1 cellular context compared by ENCODE assay signal in the genomic region with DNA sequence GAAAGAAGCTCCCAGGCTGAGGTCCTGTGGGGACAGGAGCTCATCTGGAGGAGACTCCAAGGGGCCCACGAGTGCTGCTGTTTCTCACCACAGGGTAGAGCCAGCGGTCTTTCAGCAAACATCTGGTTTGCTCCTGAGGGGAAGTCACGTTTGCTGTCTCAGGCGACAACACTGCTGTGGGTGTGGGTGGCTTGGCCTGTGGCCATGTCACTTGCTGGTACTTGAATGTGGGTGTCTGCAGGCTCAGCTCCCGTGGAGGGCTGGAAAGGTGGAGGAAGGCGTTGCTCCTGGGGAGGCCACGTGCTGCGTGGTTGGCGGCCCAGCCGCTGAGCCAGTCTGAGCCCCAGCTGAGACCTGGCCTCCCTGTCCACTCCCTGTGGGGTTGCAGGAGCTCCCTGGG.
TF ChIP-seq lines count a peak whose summit lies in the region.

No MANE protein-coding gene starts in this region.

TF ChIP-seq in HCT116, 20 proteins besides CTCF, POLR2A, EP300 and RAD21 (continued from another document):
- TF ChIP-seq, protein P1, sequence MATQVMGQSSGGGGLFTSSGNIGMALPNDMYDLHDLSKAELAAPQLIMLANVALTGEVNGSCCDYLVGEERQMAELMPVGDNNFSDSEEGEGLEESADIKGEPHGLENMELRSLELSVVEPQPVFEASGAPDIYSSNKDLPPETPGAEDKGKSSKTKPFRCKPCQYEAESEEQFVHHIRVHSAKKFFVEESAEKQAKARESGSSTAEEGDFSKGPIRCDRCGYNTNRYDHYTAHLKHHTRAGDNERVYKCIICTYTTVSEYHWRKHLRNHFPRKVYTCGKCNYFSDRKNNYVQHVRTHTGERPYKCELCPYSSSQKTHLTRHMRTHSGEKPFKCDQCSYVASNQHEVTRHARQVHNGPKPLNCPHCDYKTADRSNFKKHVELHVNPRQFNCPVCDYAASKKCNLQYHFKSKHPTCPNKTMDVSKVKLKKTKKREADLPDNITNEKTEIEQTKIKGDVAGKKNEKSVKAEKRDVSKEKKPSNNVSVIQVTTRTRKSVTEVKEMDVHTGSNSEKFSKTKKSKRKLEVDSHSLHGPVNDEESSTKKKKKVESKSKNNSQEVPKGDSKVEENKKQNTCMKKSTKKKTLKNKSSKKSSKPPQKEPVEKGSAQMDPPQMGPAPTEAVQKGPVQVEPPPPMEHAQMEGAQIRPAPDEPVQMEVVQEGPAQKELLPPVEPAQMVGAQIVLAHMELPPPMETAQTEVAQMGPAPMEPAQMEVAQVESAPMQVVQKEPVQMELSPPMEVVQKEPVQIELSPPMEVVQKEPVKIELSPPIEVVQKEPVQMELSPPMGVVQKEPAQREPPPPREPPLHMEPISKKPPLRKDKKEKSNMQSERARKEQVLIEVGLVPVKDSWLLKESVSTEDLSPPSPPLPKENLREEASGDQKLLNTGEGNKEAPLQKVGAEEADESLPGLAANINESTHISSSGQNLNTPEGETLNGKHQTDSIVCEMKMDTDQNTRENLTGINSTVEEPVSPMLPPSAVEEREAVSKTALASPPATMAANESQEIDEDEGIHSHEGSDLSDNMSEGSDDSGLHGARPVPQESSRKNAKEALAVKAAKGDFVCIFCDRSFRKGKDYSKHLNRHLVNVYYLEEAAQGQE (IDR thresholded peaks at IDR 0.05; ENCODE audit: low read depth), result no peak
- TF ChIP-seq FOSL1 (IDR thresholded peaks at IDR 0.05; ENCODE audit: low read depth), result no peak
